ENCODE assay signal across 8 cellular contexts in genomic region chr7:149196151-149196704, GRCh38. TPM values are rescaled to one million over a fixed set of nuclear protein-coding genes. Genes with fewer than 3 reads are reported as not detected.
DNase-seq lines count a peak whose midpoint lies in the region; ATAC-seq and TF ChIP-seq lines count a peak whose summit lies in the region.

No MANE protein-coding gene starts in this region.

- H3K4me3 ChIP-seq in GM12865 (ENCODE audit: low read depth, low read length) (peak overlapping the region; percentile 77), WI38 (ENCODE audit: low read depth, low read length) (peak overlapping the region; percentile 86), esophagus (ENCODE audit: low read depth in 1 of 2, low read length in 2 of 2) (peak overlapping the region; percentile 59 to 84), ovary (peak overlapping the region; percentile 86)

- H3K9me3 ChIP-seq in esophagus (ENCODE audit: control insufficient read depth in 2 of 2, insufficient read depth in 1 of 2, low read depth in 1 of 2, low read length in 1 of 2), result no peaks in the 10 kb centered on the region
- H3K9me3 ChIP-seq in ovary, result no peaks in the 10 kb centered on the region

- ATAC-seq in HG02852 (IDR thresholded peaks at IDR 0.05; ENCODE audit: unreplicated experiment) (peak; percentile 9), HG03039 (IDR thresholded peaks at IDR 0.05; ENCODE audit: unreplicated experiment) (no peak)

- H3K27me3 ChIP-seq in esophagus (ENCODE audit: control insufficient read depth in 1 of 2, insufficient read depth in 2 of 2, low read length in 2 of 2) (no peaks in the 10 kb centered on the region), ovary (no peaks in the 10 kb centered on the region)

- intact Hi-C loops in ovary (cut with DNase I), result no loop called here

- H3K36me3 ChIP-seq in esophagus (ENCODE audit: control insufficient read depth in 2 of 2, insufficient read depth in 2 of 2, low read length in 1 of 2), result peaks cover 4 to 24% of the 10 kb centered on the region in 2 donors
- no peaks in the 10 kb centered on the region for H3K36me3 ChIP-seq in ovary

- CTCF ChIA-PET in GM10248 (lab: Yijun Ruan, JAX), result interaction anchor here (1.0 to 3.3 kb wide), 17 partner anchors 9 to 429 kb away, joined by 3 to 15 read pairs (median 5); partner anchors contain the start of gene ZNF398

- TF ChIP-seq POLR2A in ovary (IDR thresholded peaks at IDR 0.05), result no peak

- POLR2A ChIA-PET in GM10248 (lab: Yijun Ruan, JAX), result interaction anchor here (1.2 kb wide), 1 partner anchor 8 kb away, joined by 4 read pairs; no protein-coding TSS in a partner anchor

- peak; percentile 9 for DNase-seq in GM12865 (ENCODE audit: low read depth)
- no peak for DNase-seq in ovary
- DNase-seq in globus pallidus (ENCODE audit: low spot score), result no peak
- DNase-seq in GM10248 (ENCODE audit: extremely low spot score), result no peak

- H3K4me1 ChIP-seq in esophagus (ENCODE audit: control insufficient read depth in 2 of 2, insufficient read depth in 2 of 2, low read length in 1 of 2), result peaks cover 2 to 12% of the 10 kb centered on the region in 2 donors
- H3K4me1 ChIP-seq in ovary (ENCODE audit: insufficient read depth), result peaks cover 6% of the 10 kb centered on the region

- 1 to 3% methylated on average over 17 of the region's 17 CpGs for WGBS in esophagus, 2 donors
- 0 to 1% (median 0%) methylated on average over 17 of the region's 17 CpGs for WGBS in ovary, 3 donors

- H3K27ac ChIP-seq in esophagus (ENCODE audit: low read depth in 2 of 2, low read length in 1 of 2), result peak overlapping the region; percentile 90 to 93
- H3K27ac ChIP-seq in ovary, result peak overlapping the region; percentile 69 to 80

- TF ChIP-seq EP300 in ovary (IDR thresholded peaks at IDR 0.05), result no peak

- TF ChIP-seq CTCF in GM12865 (IDR thresholded peaks at IDR 0.05; ENCODE audit: insufficient read depth, low read depth, low read length, missing control alignments), result no peak
- TF ChIP-seq CTCF in WI38 (IDR thresholded peaks at IDR 0.05; ENCODE audit: low read depth, low read length), result no peak
- TF ChIP-seq CTCF in ovary (IDR thresholded peaks at IDR 0.05), result no peak
- TF ChIP-seq CTCF in GM10248 (IDR thresholded peaks at IDR 0.05; ENCODE audit: control extremely low read depth, extremely low read depth, low read depth, missing control alignments), result no peak

RNA-seq across cellular contexts. Expression of gene ZNF282, which starts 0.9 kb away (rescaled TPM):
- polyA plus RNA-seq in esophagus (10 to 100 TPM in 1 of 2 donors, 1 to 10 TPM in 1; 9.5 to 11.7 TPM), ovary (10 to 100 TPM in 1 of 2 donors, 1 to 10 TPM in 1; 8.0 to 17.6 TPM)
- total RNA-seq in ovary, result 10 to 100 TPM; 14.0 to 30.2 (median 24.5) TPM

RNA-seq across cellular contexts. Expression of gene ZNF212, which starts 43.2 kb away (rescaled TPM):
- polyA plus RNA-seq in esophagus (10 to 100 TPM; 10.2 to 15.6 TPM), ovary (10 to 100 TPM in 1 of 2 donors, 1 to 10 TPM in 1; 7.0 to 11.0 TPM)
- total RNA-seq in ovary, result 10 to 100 TPM in 5 of 7 donors, 1 to 10 TPM in 2; 5.4 to 16.0 (median 11.8) TPM

RNA-seq across cellular contexts. Expression of gene ZNF398, which starts 49.0 kb away (rescaled TPM):
- polyA plus RNA-seq in esophagus (1 to 10 TPM; 3.7 to 4.5 TPM), ovary (1 to 10 TPM; 5.0 to 9.3 TPM)
- 10 to 100 TPM; 14.9 to 20.6 (median 19.4) TPM for total RNA-seq in ovary
